Comparison of ENCODE assay signal across 10 cellular contexts in the genomic region with DNA sequence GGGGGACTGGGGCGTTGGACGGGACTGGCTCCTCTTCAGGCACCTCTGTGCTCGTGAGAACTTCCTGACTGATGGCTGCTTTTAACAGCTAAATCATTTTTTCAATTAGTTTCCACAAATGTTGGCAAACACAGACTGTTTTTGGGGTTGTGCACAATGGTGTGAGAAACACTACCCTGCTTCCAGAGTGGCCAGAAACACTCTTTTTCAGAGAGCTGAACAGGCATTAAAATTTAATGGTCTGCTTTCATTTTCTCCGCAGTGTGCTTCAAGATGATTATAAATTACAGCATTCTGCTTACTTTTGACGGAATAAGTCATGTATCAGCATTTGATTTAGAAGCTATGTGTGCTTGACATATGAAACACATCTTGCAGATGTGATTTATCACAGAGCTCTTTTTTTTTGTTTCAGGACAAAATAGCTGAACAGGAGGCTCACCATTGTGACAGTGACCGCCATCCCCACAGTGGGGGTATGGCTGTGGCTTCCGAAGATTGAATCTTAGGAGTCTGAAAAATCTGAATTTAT.
DNase-seq lines count a peak whose midpoint lies in the region; ATAC-seq and TF ChIP-seq lines count a peak whose summit lies in the region.
"Had no signal": no experiment of that assay in that cellular context is flagged by ENCODE, and none has a peak within 500 bp of the region (broad histone marks: within the 10 kb centered on the region; RNA-seq: fewer than 3 reads in every experiment).

No MANE protein-coding gene starts in this region.

- BruUV-seq in PC-3 (replicated peaks; lab: Mats Ljungman, UMichigan): no TSS peak

- peak overlapping the region; percentile 52 for H3K4me2 ChIP-seq in neural cell (ENCODE audit: low read length)
- no peak overlapping the region for H3K4me2 ChIP-seq in PC-3 (ENCODE audit: low read length)

- H3K9me3 ChIP-seq in HUES6 (ENCODE audit: control insufficient read depth, insufficient read depth, low read depth, low read length) (no peaks in the 10 kb centered on the region), endodermal cell (ENCODE audit: control insufficient read depth, low read length) (no peaks in the 10 kb centered on the region), neural cell (ENCODE audit: low read length) (no peaks in the 10 kb centered on the region), PC-3 (ENCODE audit: low read length) (no peaks in the 10 kb centered on the region)

- H2AFZ ChIP-seq in neural cell (ENCODE audit: low read depth, low read length): peak overlapping the region; percentile 12
- no peak overlapping the region for H2AFZ ChIP-seq in PC-3 (ENCODE audit: low read length)

- intact Hi-C loops in PC-3 (cut with micrococcal nuclease): no loop called here

- H3K9me3 Mint-ChIP-seq in endodermal cell: peaks cover 3% of the 10 kb centered on the region

- POLR2A ChIA-PET in AG04449 (lab: Yijun Ruan, JAX): no interaction called here
- POLR2A ChIA-PET in PC-3 (lab: Charles Lee; ENCODE audit: unreplicated experiment): no interaction called here

- peaks cover 8% of the 10 kb centered on the region for H3K27me3 Mint-ChIP-seq in endodermal cell (ENCODE audit: insufficient read depth)

- no peak overlapping the region for H3K27ac Mint-ChIP-seq in endodermal cell

- H3K4me3 Mint-ChIP-seq in endodermal cell: peak overlapping the region; percentile 32

- H4K20me1 ChIP-seq in neural cell (ENCODE audit: insufficient read depth): no peaks in the 10 kb centered on the region
- no peaks in the 10 kb centered on the region for H4K20me1 ChIP-seq in PC-3 (ENCODE audit: low read length)

- DNase-seq in AG04449 (ENCODE audit: low read depth, low spot score) (no peak), endodermal cell (no peak), left lobe of liver (ENCODE audit: low spot score) (no peak), DMS153 treated with DMSO at 0.1 percent for 48 hours (lab: John Stamatoyannopoulos, UW; ENCODE audit: unreplicated experiment) (no peak), cortex of kidney (lab: John Stamatoyannopoulos, UW) (no peak), PC-3 (no peak)
- DNase-seq: NCI-H2029 treated with DMSO at 0.1 percent for 48 hours, T-helper 1 cell had no signal

- H3K9me2 ChIP-seq in neural cell (ENCODE audit: insufficient read depth, low read length) (no peaks in the 10 kb centered on the region), PC-3 (replicated peaks; ENCODE audit: low read length) (no peaks in the 10 kb centered on the region)

- TF ChIP-seq CTCF in AG04449 (IDR thresholded peaks at IDR 0.05; ENCODE audit: insufficient read depth, low read length, missing control alignments) (no peak), endodermal cell (conservative IDR thresholded peaks at IDR 0.05) (no peak), neural cell (IDR thresholded peaks at IDR 0.05; ENCODE audit: poor library complexity, severe bottlenecking) (no peak), PC-3 (conservative IDR thresholded peaks at IDR 0.05; ENCODE audit: low read depth, low read length) (no peak)

- no peak overlapping the region for H3K9ac ChIP-seq in HUES6 (ENCODE audit: low read length)
- no peak overlapping the region for H3K9ac ChIP-seq in endodermal cell (ENCODE audit: extremely low read depth, low read length, poor library complexity, severe bottlenecking)
- peak overlapping the region; percentile 59 for H3K9ac ChIP-seq in neural cell (ENCODE audit: low read length)
- no peak overlapping the region for H3K9ac ChIP-seq in PC-3 (ENCODE audit: low read length)

- ATAC-seq in left lobe of liver: no peak
- no peak for ATAC-seq in PC-3

- no peaks in the 10 kb centered on the region for H3K79me2 ChIP-seq in neural cell (replicated peaks; ENCODE audit: insufficient read depth, low read length)
- H3K79me2 ChIP-seq in PC-3 (ENCODE audit: low read length): no peaks in the 10 kb centered on the region

- 64 to 71% methylated on average over 5 to 7 of the region's 7 CpGs for WGBS in endodermal cell (ENCODE audit: insufficient coverage in 1 of 2, insufficient read length in 1 of 2), 2 experiments

- H3F3A ChIP-seq in neural cell (ENCODE audit: insufficient read depth, low read length, poor library complexity, severe bottlenecking) (no peaks in the 10 kb centered on the region), PC-3 (ENCODE audit: low read length, unreplicated experiment) (no peaks in the 10 kb centered on the region)

- no peak for TF ChIP-seq RAD21 in neural cell (conservative IDR thresholded peaks at IDR 0.05)

- TF ChIP-seq EP300 in neural cell (conservative IDR thresholded peaks at IDR 0.05; ENCODE audit: poor library complexity, severe bottlenecking): no peak

- H3K36me3 Mint-ChIP-seq in endodermal cell (ENCODE audit: low read depth): no peaks in the 10 kb centered on the region

- CTCF ChIA-PET in AG04449 (lab: Yijun Ruan, JAX) (interaction anchor here (1.2 kb wide), 1 partner anchor 10 kb away, joined by 3 read pairs; no protein-coding TSS in a partner anchor), PC-3 (lab: Charles Lee) (no interaction called here)

- H3K27ac ChIP-seq in HUES6 (ENCODE audit: low read depth, low read length): no peak overlapping the region
- H3K27ac ChIP-seq in endodermal cell (ENCODE audit: low read depth, low read length): peak overlapping the region; percentile 13
- H3K27ac ChIP-seq in neural cell (ENCODE audit: low read length): peak overlapping the region; percentile 63
- no peak overlapping the region for H3K27ac ChIP-seq in PC-3 (ENCODE audit: low read length)

- H3K36me3 ChIP-seq in HUES6 (ENCODE audit: control insufficient read depth, insufficient read depth, low read length) (no peaks in the 10 kb centered on the region), endodermal cell (ENCODE audit: control insufficient read depth, insufficient read depth, low read length) (no peaks in the 10 kb centered on the region), neural cell (ENCODE audit: insufficient read depth, low read length) (no peaks in the 10 kb centered on the region), PC-3 (ENCODE audit: low read depth, low read length) (no peaks in the 10 kb centered on the region)

- H3K4me1 Mint-ChIP-seq in endodermal cell: peaks cover 56% of the 10 kb centered on the region

- H3K4me1 ChIP-seq in HUES6 (ENCODE audit: control insufficient read depth, insufficient read depth, low read length): peaks cover 46% of the 10 kb centered on the region
- H3K4me1 ChIP-seq in endodermal cell (ENCODE audit: control insufficient read depth, insufficient read depth, low read length): peaks cover 10% of the 10 kb centered on the region
- no peaks in the 10 kb centered on the region for H3K4me1 ChIP-seq in PC-3 (ENCODE audit: insufficient read depth, low read length)

- H3K27me3 ChIP-seq in HUES6 (ENCODE audit: control insufficient read depth, insufficient read depth, low read length): no peaks in the 10 kb centered on the region
- peaks cover 14% of the 10 kb centered on the region for H3K27me3 ChIP-seq in endodermal cell (ENCODE audit: control insufficient read depth, insufficient read depth, low read length, poor library complexity, severe bottlenecking)
- H3K27me3 ChIP-seq in neural cell (ENCODE audit: insufficient read depth, low read depth, low read length): no peaks in the 10 kb centered on the region
- no peaks in the 10 kb centered on the region for H3K27me3 ChIP-seq in PC-3 (ENCODE audit: low read length)

- peak overlapping the region; percentile 49 for H3K4me3 ChIP-seq in AG04449 (ENCODE audit: low read depth, low read length)
- H3K4me3 ChIP-seq in HUES6 (ENCODE audit: low read depth, low read length): peak overlapping the region; percentile 48
- H3K4me3 ChIP-seq in endodermal cell (ENCODE audit: low read length): peak overlapping the region; percentile 13
- H3K4me3 ChIP-seq in neural cell (ENCODE audit: low read length): peak overlapping the region; percentile 62
- H3K4me3 ChIP-seq in PC-3 (ENCODE audit: low read length): no peak overlapping the region

TF ChIP-seq in neural cell, 6 proteins besides CTCF, POLR2A, EP300 and RAD21:
- TF ChIP-seq TAF1 (IDR thresholded peaks at IDR 0.05; ENCODE audit: low read depth) (no peak), MXI1 (conservative IDR thresholded peaks at IDR 0.05; ENCODE audit: poor library complexity, severe bottlenecking) (no peak), SMC3 (conservative IDR thresholded peaks at IDR 0.05; ENCODE audit: poor library complexity) (no peak), POLR2AphosphoS5 (IDR thresholded peaks at IDR 0.05) (no peak), REST (IDR thresholded peaks at IDR 0.05; ENCODE audit: borderline replicate concordance) (no peak), EZH2 (IDR thresholded peaks at IDR 0.05; ENCODE audit: borderline replicate concordance, insufficient read depth, low read length, poor library complexity, severe bottlenecking) (no peak)

Comparison
In these comparisons a context has a peak if more than half of its experiments do, and no peak if none do; other contexts are left out.
1. H3K27ac ChIP-seq: peak in endodermal cell (single experiment) and neural cell (single experiment); none in HUES6 (single experiment) and PC-3 (single experiment).